In the genomic region with DNA sequence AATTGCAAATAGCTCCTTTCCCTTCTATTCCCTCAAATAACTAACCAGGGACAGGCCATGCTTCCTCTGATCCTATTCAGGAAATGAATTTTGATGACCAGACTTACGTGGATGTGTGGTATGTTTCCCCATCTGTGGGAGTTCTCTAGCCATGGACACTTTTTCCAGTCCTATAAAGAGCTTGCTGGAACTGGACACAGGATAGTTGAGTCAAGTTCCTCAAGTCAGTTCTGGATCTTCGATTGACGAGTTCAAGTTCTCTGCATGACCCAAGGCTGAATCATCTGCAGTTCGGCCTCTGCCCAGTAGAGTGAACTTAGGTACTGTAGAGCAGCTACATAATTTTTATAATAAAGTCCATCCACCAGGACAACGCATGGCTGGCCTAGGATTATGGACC, we compare ENCODE assay signal across 11 cellular contexts. TPM values are rescaled to one million over a fixed set of nuclear protein-coding genes. Genes with fewer than 3 reads are reported as not detected.
DNase-seq lines count a peak whose midpoint lies in the region; ATAC-seq, FAIRE-seq and TF ChIP-seq lines count a peak whose summit lies in the region.
"Had no signal": no experiment of that assay in that cellular context is flagged by ENCODE, and none has a peak within 500 bp of the region (broad histone marks: within the 10 kb centered on the region; RNA-seq: fewer than 3 reads in every experiment).

No MANE protein-coding gene starts in this region.

- TF ChIP-seq CTCF in epithelial cell of esophagus (IDR thresholded peaks at IDR 0.05; ENCODE audit: insufficient read depth, low read depth, low read length, missing control alignments), result peak; percentile 34
- no peak for TF ChIP-seq CTCF in neural progenitor cell (IDR thresholded peaks at IDR 0.05)

- no peaks in the 10 kb centered on the region for H3K36me3 Mint-ChIP-seq in neural progenitor cell
- H3K36me3 Mint-ChIP-seq: activated naive CD4-positive, alpha-beta T cell treated with anti-CD3 and anti-CD28 coated beads, Interleukin-2, amount 10 ng/mL, durations not matched to agents 7 days and 5 days had no signal

- H3K36me3 ChIP-seq in neural progenitor cell, result no peaks in the 10 kb centered on the region

- no peaks in the 10 kb centered on the region for H3K27me3 ChIP-seq in neural progenitor cell

- H3K27ac Mint-ChIP-seq in neural progenitor cell, result no peak overlapping the region
- H3K27ac Mint-ChIP-seq: activated CD4-positive, alpha-beta T cell treated with anti-CD3 and anti-CD28 coated beads for 36 hours; activated naive CD4-positive, alpha-beta T cell treated with anti-CD3 and anti-CD28 coated beads, Interleukin-2, amount 10 ng/mL, durations not matched to agents 7 days and 5 days; stimulated activated naive CD8-positive, alpha-beta T cell treated with anti-CD3 and anti-CD28 coated beads, Interleukin-15, Interleukin-2, amounts not matched to agents 100 ng/mL and 50 ng/mL, for 24 hours had no signal

- H2AFZ ChIP-seq in neural progenitor cell (replicated peaks), result no peak overlapping the region

- H3K4me1 ChIP-seq in neural progenitor cell, result no peaks in the 10 kb centered on the region

- peaks cover 2% of the 10 kb centered on the region for H3K9me3 Mint-ChIP-seq in neural progenitor cell
- H3K9me3 Mint-ChIP-seq: activated naive CD4-positive, alpha-beta T cell treated with anti-CD3 and anti-CD28 coated beads, Interleukin-2, amount 10 ng/mL, durations not matched to agents 7 days and 5 days; stimulated activated naive CD8-positive, alpha-beta T cell treated with anti-CD3 and anti-CD28 coated beads, Interleukin-15, Interleukin-2, amounts not matched to agents 100 ng/mL and 50 ng/mL, for 24 hours had no signal

- no peak overlapping the region for H3K4me3 ChIP-seq in epithelial cell of esophagus (ENCODE audit: low read length)
- H3K4me3 ChIP-seq in skeletal muscle cell (ENCODE audit: low read depth, low read length), result no peak overlapping the region
- H3K4me3 ChIP-seq in neural progenitor cell, result no peak overlapping the region

- no peaks in the 10 kb centered on the region for H4K20me1 ChIP-seq in neural progenitor cell (ENCODE audit: low read depth)

- no peak overlapping the region for H3K27ac ChIP-seq in neural progenitor cell

- no peak overlapping the region for H3K4me2 ChIP-seq in neural progenitor cell

- H3K4me3 Mint-ChIP-seq in neural progenitor cell, result no peak overlapping the region
- H3K4me3 Mint-ChIP-seq: activated CD4-positive, alpha-beta T cell treated with anti-CD3 and anti-CD28 coated beads for 36 hours; activated naive CD4-positive, alpha-beta T cell treated with anti-CD3 and anti-CD28 coated beads, Interleukin-2, amount 10 ng/mL, durations not matched to agents 7 days and 5 days; stimulated activated naive CD8-positive, alpha-beta T cell treated with anti-CD3 and anti-CD28 coated beads, Interleukin-15, Interleukin-2, amounts not matched to agents 100 ng/mL and 50 ng/mL, for 24 hours had no signal

- no peak overlapping the region for H3K9ac ChIP-seq in neural progenitor cell

- H3K79me2 ChIP-seq in neural progenitor cell (ENCODE audit: low read depth), result no peaks in the 10 kb centered on the region

- peak; percentile 57 for FAIRE-seq in RCC 7860 (lab: Jason Lieb, UNC)

- H3F3A ChIP-seq in neural progenitor cell (ENCODE audit: low read depth), result no peaks in the 10 kb centered on the region

- peaks cover 8% of the 10 kb centered on the region for H3K27me3 Mint-ChIP-seq in neural progenitor cell (ENCODE audit: insufficient read depth, low read depth)

- no peaks in the 10 kb centered on the region for H3K9me3 ChIP-seq in neural progenitor cell (ENCODE audit: low read depth)

- DNase-seq in GM03348 (ENCODE audit: low spot score) (peak; percentile 78), RCC 7860 (ENCODE audit: low spot score) (peak; percentile 84), epithelial cell of esophagus (ENCODE audit: low read depth) (peak; percentile 75), skeletal muscle cell (ENCODE audit: low read depth) (peak; percentile 56), midbrain (lab: John Stamatoyannopoulos, UW) (no peak), neural progenitor cell (ENCODE audit: low spot score) (no peak)
- DNase-seq: activated CD4-positive, alpha-beta T cell treated with anti-CD3 and anti-CD28 coated beads for 36 hours; activated naive CD4-positive, alpha-beta T cell treated with anti-CD3 and anti-CD28 coated beads, Interleukin-2, amount 10 ng/mL, durations not matched to agents 7 days and 5 days; stimulated activated CD4-positive, alpha-beta T cell treated with anti-CD3 and anti-CD28 coated beads, Interleukin-15, amount 100 ng/mL, for 24 hours had no signal

- no peak for ATAC-seq in GM19023 (IDR thresholded peaks at IDR 0.05; ENCODE audit: unreplicated experiment)
- ATAC-seq: activated CD4-positive, alpha-beta T cell treated with anti-CD3 and anti-CD28 coated beads for 36 hours had no signal

- H3K4me1 Mint-ChIP-seq in neural progenitor cell, result no peaks in the 10 kb centered on the region
- H3K4me1 Mint-ChIP-seq: activated CD4-positive, alpha-beta T cell treated with anti-CD3 and anti-CD28 coated beads for 36 hours; activated naive CD4-positive, alpha-beta T cell treated with anti-CD3 and anti-CD28 coated beads, Interleukin-2, amount 10 ng/mL, durations not matched to agents 7 days and 5 days had no signal

RNA-seq across cellular contexts. Expression of a gene that starts 52.7 kb away (rescaled TPM):
- total RNA-seq in neural progenitor cell (ENCODE audit: low replicate concordance), result 85.0 and 94.0 TPM in 2 replicates

Comparison
In these comparisons a context has a peak if more than half of its experiments do, and no peak if none do; other contexts are left out.
1. DNase-seq: peak in GM03348 (single experiment), RCC 7860 (single experiment), epithelial cell of esophagus (single experiment) and skeletal muscle cell (single experiment); none in midbrain (single experiment) and neural progenitor cell (single experiment).